ENCODE assay signal across 1 cellular context in the genomic region with DNA sequence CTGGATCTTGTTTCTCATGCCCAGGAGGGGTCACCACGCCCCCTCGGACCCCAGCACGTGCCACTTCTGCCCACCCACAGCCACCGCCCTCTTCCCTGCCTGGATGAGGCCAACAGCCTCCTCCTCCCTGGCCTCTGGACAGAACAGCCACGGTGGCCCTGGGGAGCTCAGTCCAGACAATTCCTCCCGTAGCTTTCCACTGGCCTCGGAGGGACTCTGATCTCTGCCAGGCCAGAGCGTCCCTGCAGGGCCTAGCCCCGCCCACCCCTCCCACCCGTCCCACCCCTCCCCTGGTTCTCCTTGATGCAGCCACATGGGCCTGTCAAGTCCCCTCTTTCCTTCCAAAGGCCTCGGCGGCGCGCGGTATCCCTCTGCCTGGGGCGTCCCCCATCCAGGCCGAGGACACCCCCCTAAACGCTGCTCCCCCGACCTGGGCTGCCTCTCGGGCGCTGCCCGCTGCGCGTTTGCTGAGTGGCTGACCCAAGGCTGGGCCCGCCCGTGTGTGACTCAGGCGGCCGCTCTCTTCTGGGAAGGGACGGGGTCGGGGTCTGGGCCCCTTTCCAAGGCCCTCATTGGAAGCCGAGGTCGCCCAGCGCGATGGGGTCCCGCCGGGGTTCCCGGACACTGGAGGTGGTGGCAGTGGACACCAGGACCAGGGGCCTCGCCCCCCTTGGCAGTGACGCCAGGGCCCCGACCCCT.
TF ChIP-seq lines count a peak whose summit lies in the region.

No MANE protein-coding gene starts in this region.

TF ChIP-seq in SK-N-SH treated with all-trans-retinoic acid at 6 μM for 48 hours, 23 proteins besides CTCF, POLR2A, EP300 and RAD21 (continued from another document):
- TF ChIP-seq, protein P1, sequence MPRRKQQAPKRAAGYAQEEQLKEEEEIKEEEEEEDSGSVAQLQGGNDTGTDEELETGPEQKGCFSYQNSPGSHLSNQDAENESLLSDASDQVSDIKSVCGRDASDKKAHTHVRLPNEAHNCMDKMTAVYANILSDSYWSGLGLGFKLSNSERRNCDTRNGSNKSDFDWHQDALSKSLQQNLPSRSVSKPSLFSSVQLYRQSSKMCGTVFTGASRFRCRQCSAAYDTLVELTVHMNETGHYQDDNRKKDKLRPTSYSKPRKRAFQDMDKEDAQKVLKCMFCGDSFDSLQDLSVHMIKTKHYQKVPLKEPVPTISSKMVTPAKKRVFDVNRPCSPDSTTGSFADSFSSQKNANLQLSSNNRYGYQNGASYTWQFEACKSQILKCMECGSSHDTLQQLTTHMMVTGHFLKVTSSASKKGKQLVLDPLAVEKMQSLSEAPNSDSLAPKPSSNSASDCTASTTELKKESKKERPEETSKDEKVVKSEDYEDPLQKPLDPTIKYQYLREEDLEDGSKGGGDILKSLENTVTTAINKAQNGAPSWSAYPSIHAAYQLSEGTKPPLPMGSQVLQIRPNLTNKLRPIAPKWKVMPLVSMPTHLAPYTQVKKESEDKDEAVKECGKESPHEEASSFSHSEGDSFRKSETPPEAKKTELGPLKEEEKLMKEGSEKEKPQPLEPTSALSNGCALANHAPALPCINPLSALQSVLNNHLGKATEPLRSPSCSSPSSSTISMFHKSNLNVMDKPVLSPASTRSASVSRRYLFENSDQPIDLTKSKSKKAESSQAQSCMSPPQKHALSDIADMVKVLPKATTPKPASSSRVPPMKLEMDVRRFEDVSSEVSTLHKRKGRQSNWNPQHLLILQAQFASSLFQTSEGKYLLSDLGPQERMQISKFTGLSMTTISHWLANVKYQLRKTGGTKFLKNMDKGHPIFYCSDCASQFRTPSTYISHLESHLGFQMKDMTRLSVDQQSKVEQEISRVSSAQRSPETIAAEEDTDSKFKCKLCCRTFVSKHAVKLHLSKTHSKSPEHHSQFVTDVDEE (CRISPR knock-in tag; IDR thresholded peaks at IDR 0.05), result 0 out of 2 replicates have a peak, but pooled peaks have one; percentile 25
